Comparison of ENCODE assay signal across 13 cellular contexts in genomic region chr12:99436584-99436983, GRCh38.
DNase-seq lines count a peak whose midpoint lies in the region; ATAC-seq and TF ChIP-seq lines count a peak whose summit lies in the region.
"Had no signal": no experiment of that assay in that cellular context is flagged by ENCODE, and none has a peak within 500 bp of the region (broad histone marks: within the 10 kb centered on the region; RNA-seq: fewer than 3 reads in every experiment).

No MANE protein-coding gene starts in this region.

- no peaks in the 10 kb centered on the region for H3K79me2 ChIP-seq in OCI-LY3 (ENCODE audit: low read length)

- H2AFZ ChIP-seq in OCI-LY3 (ENCODE audit: low read depth, low read length) = no peak overlapping the region
- H2AFZ ChIP-seq: GM23338 had no signal

- H3K4me2 ChIP-seq in OCI-LY3 (ENCODE audit: low read length) = peak overlapping the region; percentile 70
- H3K4me2 ChIP-seq: GM23338, KMS-11 had no signal

- peak overlapping the region; percentile 17; the same call in 1 of the 2 replicates for H3K9ac ChIP-seq in OCI-LY3 (ENCODE audit: low read length)
- H3K9ac ChIP-seq: KMS-11 had no signal

- H3K27ac ChIP-seq in OCI-LY3 (ENCODE audit: low read length) = peak overlapping the region; percentile 74
- H3K27ac ChIP-seq: KMS-11 had no signal

- DNase-seq in COLO668 (lab: John Stamatoyannopoulos, UW; ENCODE audit: unreplicated experiment) (no peak), omental fat pad (ENCODE audit: low spot score) (no peak)
- DNase-seq in effector CD8-positive, alpha-beta T cell (lab: John Stamatoyannopoulos, UW) = no peak
- DNase-seq: activated CD4-positive, alpha-beta T cell treated with anti-CD3 and anti-CD28 coated beads for 48 hours; activated naive CD8-positive, alpha-beta T cell treated with anti-CD3 and anti-CD28 coated beads, Interleukin-2, amount 10 ng/mL, durations not matched to agents 7 days and 5 days; right cardiac atrium had no signal

- peak overlapping the region; percentile 37 for H3K4me3 ChIP-seq in OCI-LY3 (ENCODE audit: low read length)
- H3K4me3 ChIP-seq: GM23338 had no signal

- TF ChIP-seq CTCF in OCI-LY3 (IDR thresholded peaks at IDR 0.05; ENCODE audit: low read depth, low read length) = no peak
- no peak for TF ChIP-seq CTCF in omental fat pad (IDR thresholded peaks at IDR 0.05)

- H3K4me1 ChIP-seq in OCI-LY3 (ENCODE audit: low read length) = peaks cover 37% of the 10 kb centered on the region

- H4K20me1 ChIP-seq in OCI-LY3 (ENCODE audit: insufficient read depth, low read length) = no peaks in the 10 kb centered on the region

- ATAC-seq in GM18861 (IDR thresholded peaks at IDR 0.05; ENCODE audit: unreplicated experiment) (peak; percentile 99), GM21360 (IDR thresholded peaks at IDR 0.05; ENCODE audit: unreplicated experiment) (peak; percentile 98), HG02973 (IDR thresholded peaks at IDR 0.05; ENCODE audit: unreplicated experiment) (peak; percentile 99), esophagus mucosa (no peak), omental fat pad (ENCODE audit: low FRiP score) (no peak)
- ATAC-seq: GM23338, right cardiac atrium had no signal

- H3K36me3 ChIP-seq in OCI-LY3 (replicated peaks; ENCODE audit: low read depth, low read length) = peaks cover 20% of the 10 kb centered on the region

- no peaks in the 10 kb centered on the region for H3K27me3 ChIP-seq in OCI-LY3 (ENCODE audit: low read depth, low read length)

- peaks cover 8% of the 10 kb centered on the region; the same call in 1 of the 2 replicates for H3K9me3 ChIP-seq in OCI-LY3 (ENCODE audit: insufficient read depth, low read length)

Comparison
In these comparisons a context has a peak if more than half of its experiments do, and no peak if none do; other contexts are left out.
1. ATAC-seq: peak in GM18861 (single experiment), GM21360 (single experiment) and HG02973 (single experiment); none in esophagus mucosa (single experiment) and omental fat pad (single experiment).